20 cellular contexts compared by ENCODE assay signal in genomic region chr5:67984546-67984945, GRCh38.
DNase-seq lines count a peak whose midpoint lies in the region; ATAC-seq and TF ChIP-seq lines count a peak whose summit lies in the region.
"Had no signal": no experiment of that assay in that cellular context is flagged by ENCODE, and none has a peak within 500 bp of the region (broad histone marks: within the 10 kb centered on the region; RNA-seq: fewer than 3 reads in every experiment).

No MANE protein-coding gene starts in this region.

- no peak for TF ChIP-seq POLR2A in heart left ventricle (IDR thresholded peaks at IDR 0.05)

- H3K9me3 ChIP-seq in heart left ventricle (peaks cover 0 to 6% (median 0%) of the 10 kb centered on the region in 12 donors), T-helper 17 cell (ENCODE audit: control insufficient read depth, low read length, poor library complexity, severe bottlenecking) (no peaks in the 10 kb centered on the region)
- H3K9me3 ChIP-seq: BLaER1 had no signal

- H3K4me1 Mint-ChIP-seq in T-helper 17 cell = no peaks in the 10 kb centered on the region
- peaks cover 32% of the 10 kb centered on the region for H3K4me1 Mint-ChIP-seq in nephron progenitor cell
- H3K4me1 Mint-ChIP-seq: CD4-positive, CD25-positive, alpha-beta regulatory T cell had no signal

- no peak overlapping the region for H3K27ac ChIP-seq in heart left ventricle
- H3K27ac ChIP-seq: 22Rv1, BLaER1, C4-2B had no signal

- intact Hi-C loops in Right ventricle myocardium inferior (cut with DNase I) = no loop called here
- intact Hi-C loops in heart left ventricle (cut with DNase I) = no loop called here
- intact Hi-C loops in left colon (cut with DNase I, micrococcal nuclease) = no loop called here

- peaks cover 3% of the 10 kb centered on the region for H3K9me3 Mint-ChIP-seq in nephron progenitor cell
- H3K9me3 Mint-ChIP-seq: CD8-positive, alpha-beta T cell; HFFc6 had no signal

- H3K36me3 ChIP-seq in heart left ventricle = no peaks in the 10 kb centered on the region
- H3K36me3 ChIP-seq: BLaER1 had no signal

- H3K4me1 ChIP-seq in heart left ventricle = peaks cover 0 to 22% (median 9%) of the 10 kb centered on the region in 12 donors
- H3K4me1 ChIP-seq: Caco-2 had no signal

- H3K27ac Mint-ChIP-seq in T-helper 17 cell (peak overlapping the region; percentile 29), nephron progenitor cell (peak overlapping the region; percentile 12)
- H3K27ac Mint-ChIP-seq: B cell; CD4-positive, CD25-positive, alpha-beta regulatory T cell; CD8-positive, alpha-beta T cell had no signal

- H3K27me3 ChIP-seq in heart left ventricle = no peaks in the 10 kb centered on the region
- H3K27me3 ChIP-seq: BLaER1 had no signal

- ATAC-seq in Right ventricle myocardium inferior = no peak
- ATAC-seq in heart left ventricle = no peak
- no peak for ATAC-seq in T-helper 17 cell
- ATAC-seq in left colon = no peak
- no peak for ATAC-seq in HG03342 (IDR thresholded peaks at IDR 0.05; ENCODE audit: unreplicated experiment)
- ATAC-seq: CD8-positive, alpha-beta T cell had no signal

- WGBS in heart left ventricle, 4 donors = 94 to 100% (median 97%) methylated on average over 2 of the region's 2 CpGs

- peaks cover 11% of the 10 kb centered on the region for H3K27me3 Mint-ChIP-seq in T-helper 17 cell
- peaks cover 5% of the 10 kb centered on the region for H3K27me3 Mint-ChIP-seq in nephron progenitor cell (ENCODE audit: low read depth, poor library complexity)
- H3K27me3 Mint-ChIP-seq: B cell had no signal

- DNase-seq in Right ventricle myocardium inferior (ENCODE audit: missing footprints) (peak; percentile 37), heart left ventricle (no peak), T-helper 17 cell (no peak), nephron progenitor cell (no peak), left colon (no peak), NCI-H69 (lab: John Stamatoyannopoulos, UW) (no peak), NCI-H345 treated with DMSO at 0.1 percent for 48 hours (lab: John Stamatoyannopoulos, UW; ENCODE audit: unreplicated experiment) (no peak)
- DNase-seq: Caco-2; CD4-positive, CD25-positive, alpha-beta regulatory T cell; CD8-positive, alpha-beta T cell; DMS153; DND-41; H7; HCEC 1CT; HFFc6 had no signal

- H3K36me3 Mint-ChIP-seq in T-helper 17 cell (ENCODE audit: low read depth) = no peaks in the 10 kb centered on the region
- H3K36me3 Mint-ChIP-seq in nephron progenitor cell (ENCODE audit: low read depth) = no peaks in the 10 kb centered on the region
- H3K36me3 Mint-ChIP-seq: CD4-positive, CD25-positive, alpha-beta regulatory T cell; CD8-positive, alpha-beta T cell had no signal

- TF ChIP-seq CTCF in heart left ventricle (IDR thresholded peaks at IDR 0.05) (no peak), nephron progenitor cell (IDR thresholded peaks at IDR 0.05) (no peak)

- H3K4me3 Mint-ChIP-seq in T-helper 17 cell = no peak overlapping the region
- no peak overlapping the region for H3K4me3 Mint-ChIP-seq in nephron progenitor cell
- H3K4me3 Mint-ChIP-seq: B cell; CD4-positive, CD25-positive, alpha-beta regulatory T cell; CD8-positive, alpha-beta T cell; HFFc6 had no signal

- H3K4me3 ChIP-seq in heart left ventricle = no peak overlapping the region
- H3K4me3 ChIP-seq: BLaER1 had no signal
